ENCODE assay signal across 13 cellular contexts in genomic region chr7:12031638-12032037, GRCh38.
DNase-seq lines count a peak whose midpoint lies in the region; ATAC-seq and TF ChIP-seq lines count a peak whose summit lies in the region.
"Had no signal": no experiment of that assay in that cellular context is flagged by ENCODE, and none has a peak within 500 bp of the region (broad histone marks: within the 10 kb centered on the region; RNA-seq: fewer than 3 reads in every experiment).

No MANE protein-coding gene starts in this region.

- H3K4me3 ChIP-seq in astrocyte of the cerebellum (ENCODE audit: low read depth, low read length) (no peak overlapping the region), ovary (no peak overlapping the region)
- H3K4me3 ChIP-seq: testis had no signal

- no peaks in the 10 kb centered on the region for H3K4me1 ChIP-seq in ovary (ENCODE audit: insufficient read depth)
- H3K4me1 ChIP-seq: testis had no signal

- no peak for TF ChIP-seq CTCF in astrocyte of the cerebellum (IDR thresholded peaks at IDR 0.05; ENCODE audit: low read depth, low read length, missing control alignments)
- TF ChIP-seq CTCF in ovary (IDR thresholded peaks at IDR 0.05), result no peak

- TF ChIP-seq POLR2A in ovary (IDR thresholded peaks at IDR 0.05), result no peak

- H3K36me3 ChIP-seq in ovary, result no peaks in the 10 kb centered on the region

- H3K9me3 ChIP-seq in ovary, result no peaks in the 10 kb centered on the region
- H3K9me3 ChIP-seq: testis had no signal

- no peak for ATAC-seq in GM21515 (IDR thresholded peaks at IDR 0.05; ENCODE audit: unreplicated experiment)
- ATAC-seq in GM18511 (IDR thresholded peaks at IDR 0.05; ENCODE audit: unreplicated experiment), result no peak

- TF ChIP-seq EP300 in Ishikawa (IDR thresholded peaks at IDR 0.05; ENCODE audit: borderline replicate concordance), result no peak
- TF ChIP-seq EP300 in ovary (IDR thresholded peaks at IDR 0.05), result no peak

- H3K27me3 ChIP-seq in ovary, result no peaks in the 10 kb centered on the region
- H3K27me3 ChIP-seq: testis had no signal

- intact Hi-C loops in ovary (cut with DNase I), result no loop called here

- no peak for TF ChIP-seq RAD21 in Ishikawa (IDR thresholded peaks at IDR 0.05; ENCODE audit: low read depth)

- in situ Hi-C loops in astrocyte of the cerebellum (cut with HindIII; ENCODE audit: low sequenced_read_pairs), result no loop called here

- no peak overlapping the region for H3K27ac ChIP-seq in ovary
- H3K27ac ChIP-seq: testis had no signal

- DNase-seq in EH (ENCODE audit: low read depth) (peak; percentile 62), astrocyte of the cerebellum (ENCODE audit: low read depth) (peak; percentile 13), islet precursor cell (peak; percentile 66), ovary (no peak)
- no peak for DNase-seq in stimulated activated CD4-positive, alpha-beta T cell treated with anti-CD3 and anti-CD28 coated beads, Interleukin-4, amount 100 ng/mL, for 1 hour
- DNase-seq: activated T-cell treated with anti-CD3 and anti-CD28 coated beads, Interleukin-2, amount 50 U/mL, for 1 hour; CD4-positive, alpha-beta T cell; midbrain; NCI-H1930; testis had no signal

TF ChIP-seq in Ishikawa, 13 proteins besides CTCF, POLR2A, EP300 and RAD21:
- TF ChIP-seq FOXM1 (IDR thresholded peaks at IDR 0.05; ENCODE audit: borderline replicate concordance, low read depth) (no peak), TEAD4 (IDR thresholded peaks at IDR 0.05) (peak; percentile 25; the same call in 1 of the 2 replicates), CREB1 (IDR thresholded peaks at IDR 0.05; ENCODE audit: low read depth) (no peak), USF1 (IDR thresholded peaks at IDR 0.05) (peak; percentile 40; the same call in 1 of the 2 replicates), CEBPB (IDR thresholded peaks at IDR 0.05) (no peak)

Comparison
In these comparisons a context has a peak if more than half of its experiments do, and no peak if none do; other contexts are left out.
1. DNase-seq: peak in EH (single experiment), astrocyte of the cerebellum (single experiment) and islet precursor cell (single experiment); none in ovary (0 of 5) and stimulated activated CD4-positive, alpha-beta T cell treated with anti-CD3 and anti-CD28 coated beads, Interleukin-4, amount 100 ng/mL, for 1 hour (single experiment).